In the genomic region with DNA sequence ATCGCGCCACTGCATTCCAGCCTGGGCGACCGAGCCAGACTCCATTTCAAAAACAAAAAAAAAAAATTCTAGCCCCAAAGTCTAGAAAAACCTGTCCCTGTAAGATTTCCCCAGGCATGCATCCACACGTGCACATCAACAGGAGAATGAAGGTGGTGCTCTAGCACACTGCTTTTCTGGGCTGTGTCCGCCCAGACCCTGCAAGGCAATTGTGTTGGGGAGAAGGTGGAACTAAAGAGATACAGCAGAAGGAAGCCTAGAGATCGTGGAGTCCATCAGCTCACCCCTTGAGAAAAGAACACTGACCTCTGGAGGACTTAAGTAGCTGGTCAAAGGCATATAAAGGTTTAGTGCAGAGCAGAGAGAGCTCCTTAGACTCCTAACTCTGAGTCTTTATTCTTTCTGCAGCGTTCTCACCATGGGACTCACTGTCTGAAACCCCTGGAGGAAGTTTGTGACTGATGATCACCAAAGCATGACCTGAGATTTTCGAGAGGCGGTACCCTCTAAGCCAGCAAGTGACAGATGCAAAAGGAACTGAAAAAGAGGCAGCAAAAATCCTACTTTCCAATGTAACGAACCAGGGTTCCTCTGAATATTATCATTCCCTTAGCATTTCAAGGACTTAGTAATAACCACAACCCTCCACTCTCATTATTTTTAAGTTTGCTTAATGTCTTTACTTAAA, we compare ENCODE assay signal across 16 cellular contexts.
DNase-seq lines count a peak whose midpoint lies in the region; ATAC-seq and TF ChIP-seq lines count a peak whose summit lies in the region.
"Had no signal": no experiment of that assay in that cellular context is flagged by ENCODE, and none has a peak within 500 bp of the region (broad histone marks: within the 10 kb centered on the region; RNA-seq: fewer than 3 reads in every experiment).

No MANE protein-coding gene starts in this region.

- ATAC-seq in GM19372 (IDR thresholded peaks at IDR 0.05; ENCODE audit: low read depth, unreplicated experiment) (peak; percentile 99), HG02798 (IDR thresholded peaks at IDR 0.05; ENCODE audit: poor library complexity, unreplicated experiment) (peak; percentile 95), HG03521 (IDR thresholded peaks at IDR 0.05; ENCODE audit: unreplicated experiment) (peak; percentile 94)
- ATAC-seq: activated CD4-positive, CD25-positive, alpha-beta regulatory T cell treated with anti-CD3 and anti-CD28 coated beads, Interleukin-2, amount 50 U/mL, for 24 hours; activated naive CD4-positive, alpha-beta T cell treated with anti-CD3 and anti-CD28 coated beads, Interleukin-2, amount 50 U/mL, for 72 hours; mucosa of descending colon had no signal

- intact Hi-C loops in activated CD4-positive, alpha-beta T cell treated with anti-CD3 and anti-CD28 coated beads, Interleukin-2, amount 10 ng/mL, durations not matched to agents 24 days and 14 days (cut with micrococcal nuclease), result no loop called here

- H3K9me3 Mint-ChIP-seq in activated CD4-positive, alpha-beta T cell treated with anti-CD3 and anti-CD28 coated beads, Interleukin-2, amount 10 ng/mL, durations not matched to agents 24 days and 14 days, result no peaks in the 10 kb centered on the region
- H3K9me3 Mint-ChIP-seq: activated naive CD4-positive, alpha-beta T cell treated with anti-CD3 and anti-CD28 coated beads, Interleukin-2, amount 50 U/mL, for 72 hours had no signal

- no peak overlapping the region for H3K27ac Mint-ChIP-seq in activated CD4-positive, alpha-beta T cell treated with anti-CD3 and anti-CD28 coated beads, Interleukin-2, amount 10 ng/mL, durations not matched to agents 24 days and 14 days
- H3K27ac Mint-ChIP-seq: activated naive CD4-positive, alpha-beta T cell treated with anti-CD3 and anti-CD28 coated beads, Interleukin-2, amount 50 U/mL, for 72 hours had no signal

- H3K36me3 Mint-ChIP-seq in activated CD4-positive, alpha-beta T cell treated with anti-CD3 and anti-CD28 coated beads, Interleukin-2, amount 10 ng/mL, durations not matched to agents 24 days and 14 days (ENCODE audit: low read depth), result no peaks in the 10 kb centered on the region
- H3K36me3 Mint-ChIP-seq: activated naive CD4-positive, alpha-beta T cell treated with anti-CD3 and anti-CD28 coated beads, Interleukin-2, amount 50 U/mL, for 72 hours had no signal

- no peak for TF ChIP-seq CTCF in GM10266 (IDR thresholded peaks at IDR 0.05; ENCODE audit: control insufficient read depth, insufficient read depth, low read depth, missing control alignments)

- peak; percentile 70 for DNase-seq in GM10266 (ENCODE audit: extremely low spot score)
- DNase-seq in amygdala (lab: John Stamatoyannopoulos, UW), result no peak
- no peak for DNase-seq in activated CD4-positive, alpha-beta T cell treated with anti-CD3 and anti-CD28 coated beads, Interleukin-2, amount 10 ng/mL, durations not matched to agents 24 days and 14 days
- DNase-seq in EL, result no peak
- no peak for DNase-seq in NCI-H2227 treated with DMSO at 0.1 percent for 48 hours (lab: John Stamatoyannopoulos, UW)
- DNase-seq: effector CD8-positive, alpha-beta T cell; GF-D8; hippocampal formation; mucosa of descending colon; NCI-H2029 treated with DMSO at 0.1 percent for 48 hours; SHP77 had no signal

- no peaks in the 10 kb centered on the region for H3K4me1 Mint-ChIP-seq in activated CD4-positive, alpha-beta T cell treated with anti-CD3 and anti-CD28 coated beads, Interleukin-2, amount 10 ng/mL, durations not matched to agents 24 days and 14 days

- no peaks in the 10 kb centered on the region for H3K27me3 Mint-ChIP-seq in activated CD4-positive, alpha-beta T cell treated with anti-CD3 and anti-CD28 coated beads, Interleukin-2, amount 10 ng/mL, durations not matched to agents 24 days and 14 days

- no peak overlapping the region for H3K4me3 Mint-ChIP-seq in activated CD4-positive, alpha-beta T cell treated with anti-CD3 and anti-CD28 coated beads, Interleukin-2, amount 10 ng/mL, durations not matched to agents 24 days and 14 days
